ENCODE assay signal across 13 cellular contexts in the genomic region with DNA sequence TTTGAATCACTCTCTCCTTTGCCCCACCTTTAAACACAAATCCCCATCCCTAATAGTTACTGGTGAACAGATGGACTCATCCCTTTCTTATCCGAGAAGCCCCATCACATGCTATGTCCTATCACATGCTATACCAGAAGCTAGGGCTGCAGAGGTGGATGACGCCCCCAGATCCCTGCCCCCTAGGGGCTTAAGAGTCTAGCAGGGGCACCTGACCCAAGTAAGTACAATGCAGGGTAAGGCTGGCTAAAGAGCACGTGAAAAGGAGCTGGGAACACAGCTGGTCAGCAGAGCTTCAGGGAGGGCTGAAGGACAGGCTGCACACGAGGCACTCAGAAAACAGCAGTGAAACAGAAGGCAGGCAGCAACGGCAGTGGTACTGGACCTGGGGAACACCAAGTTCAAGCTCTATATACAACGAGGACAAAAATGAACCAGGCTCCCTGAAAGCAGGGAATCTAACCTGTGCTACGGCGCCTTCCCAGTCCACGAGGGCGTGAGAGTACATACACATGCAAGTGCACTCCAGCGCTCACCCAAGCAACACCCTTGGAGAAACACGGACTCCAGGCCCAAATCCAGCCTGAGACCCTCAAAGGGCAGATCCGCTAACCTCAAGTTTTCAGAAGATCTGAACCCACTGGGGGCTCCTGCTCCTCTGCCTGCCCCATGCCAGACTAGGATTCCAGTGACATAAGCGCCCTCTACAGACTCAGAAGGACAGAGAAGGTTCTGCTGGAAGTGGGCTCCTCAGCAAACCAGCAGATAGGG. TPM values are rescaled to one million over a fixed set of nuclear protein-coding genes. Genes with fewer than 3 reads are reported as not detected.
DNase-seq lines count a peak whose midpoint lies in the region; TF ChIP-seq lines count a peak whose summit lies in the region.
"Had no signal": no experiment of that assay in that cellular context is flagged by ENCODE, and none has a peak within 500 bp of the region (broad histone marks: within the 10 kb centered on the region; RNA-seq: fewer than 3 reads in every experiment).

No MANE protein-coding gene starts in this region.

- H3K4me3 Mint-ChIP-seq in activated CD4-positive, alpha-beta T cell treated with anti-CD3 and anti-CD28 coated beads, Interleukin-2, amount 10 ng/mL, durations not matched to agents 24 days and 14 days, result no peak overlapping the region
- no peak overlapping the region for H3K4me3 Mint-ChIP-seq in chondrocyte (ENCODE audit: unreplicated experiment)

- no peak for DNase-seq in activated CD4-positive, alpha-beta T cell treated with anti-CD3 and anti-CD28 coated beads, Interleukin-2, amount 10 ng/mL, durations not matched to agents 24 days and 14 days
- DNase-seq in activated CD4-positive, alpha-beta T cell treated with anti-CD3 and anti-CD28 coated beads, Interleukin-2, amount 50 U/mL, for 1 hour, result no peak
- DNase-seq in NCI-H524 (lab: John Stamatoyannopoulos, UW) (peak; percentile 52 to 94), chondrocyte (ENCODE audit: low spot score) (no peak), posterior vena cava (ENCODE audit: low spot score) (peak; percentile 66), hepatocyte (ENCODE audit: low spot score) (no peak), tibial nerve (ENCODE audit: low spot score in 2 of 2) (no peak), spleen (no peak)
- DNase-seq: AML-193, caudate nucleus, NCI-H2081 treated with DMSO at 0.1 percent for 48 hours, right cardiac atrium, substantia nigra had no signal

- H3K4me3 ChIP-seq in hepatocyte, result no peak overlapping the region
- no peak overlapping the region for H3K4me3 ChIP-seq in tibial nerve
- H3K4me3 ChIP-seq in spleen, result no peak overlapping the region

- WGBS in hepatocyte (ENCODE audit: low lambda C conversion rate, missing lambda C conversion rate), result 91% methylated on average over 14 of the region's 14 CpGs
- 67 to 69% methylated on average over 14 of the region's 14 CpGs for WGBS in tibial nerve, 2 donors
- WGBS in spleen, 5 donors, result 78 to 92% (median 84%) methylated on average over 9 to 14 of the region's 14 CpGs

- peaks cover 17% of the 10 kb centered on the region for H3K36me3 Mint-ChIP-seq in activated CD4-positive, alpha-beta T cell treated with anti-CD3 and anti-CD28 coated beads, Interleukin-2, amount 10 ng/mL, durations not matched to agents 24 days and 14 days (ENCODE audit: low read depth)
- H3K36me3 Mint-ChIP-seq in chondrocyte (ENCODE audit: low read depth), result peaks cover 23% of the 10 kb centered on the region

- H3K36me3 ChIP-seq in hepatocyte (replicated peaks; ENCODE audit: insufficient read depth, low read depth), result no peaks in the 10 kb centered on the region
- peaks cover 0 to 69% (median 0%) of the 10 kb centered on the region in 3 donors for H3K36me3 ChIP-seq in tibial nerve
- H3K36me3 ChIP-seq in spleen, result peaks cover 0 to 87% (median 40%) of the 10 kb centered on the region in 6 donors

- TF ChIP-seq CTCF in chondrocyte (IDR thresholded peaks at IDR 0.05) (peak; percentile 55), hepatocyte (IDR thresholded peaks at IDR 0.05; ENCODE audit: poor library complexity) (no peak), tibial nerve (IDR thresholded peaks at IDR 0.05) (peak in 2 of 5 experiments; percentile 8 to 13), spleen (IDR thresholded peaks at IDR 0.05 in 8 of 11, conservative IDR thresholded peaks at IDR 0.05 in 3 of 11) (no peak)

- no peaks in the 10 kb centered on the region for H3K9me2 ChIP-seq in hepatocyte (replicated peaks; ENCODE audit: insufficient read depth)

- H3K9me3 Mint-ChIP-seq in activated CD4-positive, alpha-beta T cell treated with anti-CD3 and anti-CD28 coated beads, Interleukin-2, amount 10 ng/mL, durations not matched to agents 24 days and 14 days, result no peaks in the 10 kb centered on the region
- no peaks in the 10 kb centered on the region for H3K9me3 Mint-ChIP-seq in chondrocyte (ENCODE audit: low read depth)

- H3K9me3 ChIP-seq in hepatocyte (ENCODE audit: low read depth) (no peaks in the 10 kb centered on the region), tibial nerve (no peaks in the 10 kb centered on the region), spleen (no peaks in the 10 kb centered on the region)

- H3K27ac ChIP-seq in hepatocyte (no peak overlapping the region), tibial nerve (peak overlapping the region in 2 of 4 donors; percentile 36 to 56), spleen (no peak overlapping the region)

- no peak overlapping the region for H3K4me2 ChIP-seq in hepatocyte

- no peak for TF ChIP-seq EP300 in tibial nerve (IDR thresholded peaks at IDR 0.05)

- H4K20me1 ChIP-seq in hepatocyte (ENCODE audit: insufficient read depth, poor library complexity, severe bottlenecking), result peaks cover 59% of the 10 kb centered on the region

- intact Hi-C loops in activated CD4-positive, alpha-beta T cell treated with anti-CD3 and anti-CD28 coated beads, Interleukin-2, amount 10 ng/mL, durations not matched to agents 24 days and 14 days (cut with micrococcal nuclease), result no loop called here
- intact Hi-C loops in posterior vena cava (cut with DNase I) (no loop called here), spleen (cut with DNase I; ENCODE audit: low total_unique reads) (no loop called here)

- H3K4me1 Mint-ChIP-seq in activated CD4-positive, alpha-beta T cell treated with anti-CD3 and anti-CD28 coated beads, Interleukin-2, amount 10 ng/mL, durations not matched to agents 24 days and 14 days, result peaks cover 22% of the 10 kb centered on the region
- H3K4me1 Mint-ChIP-seq in chondrocyte (ENCODE audit: low read depth), result peaks cover 34% of the 10 kb centered on the region

- no peaks in the 10 kb centered on the region for H3K27me3 Mint-ChIP-seq in activated CD4-positive, alpha-beta T cell treated with anti-CD3 and anti-CD28 coated beads, Interleukin-2, amount 10 ng/mL, durations not matched to agents 24 days and 14 days
- no peaks in the 10 kb centered on the region for H3K27me3 Mint-ChIP-seq in chondrocyte (ENCODE audit: low read depth)

- no peaks in the 10 kb centered on the region for H3K27me3 ChIP-seq in hepatocyte
- H3K27me3 ChIP-seq in tibial nerve, result no peaks in the 10 kb centered on the region
- no peaks in the 10 kb centered on the region for H3K27me3 ChIP-seq in spleen (replicated peaks in 1 of 7)

- H3K79me2 ChIP-seq in hepatocyte, result peaks cover 36% of the 10 kb centered on the region

- no peak overlapping the region for H2AFZ ChIP-seq in hepatocyte

- no peaks in the 10 kb centered on the region for H3K4me1 ChIP-seq in hepatocyte (ENCODE audit: insufficient read depth)
- peaks cover 0 to 42% (median 0%) of the 10 kb centered on the region in 4 donors for H3K4me1 ChIP-seq in tibial nerve
- H3K4me1 ChIP-seq in spleen, result peaks cover 0 to 73% (median 19%) of the 10 kb centered on the region in 6 donors

- TF ChIP-seq POLR2A in tibial nerve (IDR thresholded peaks at IDR 0.05) (no peak), spleen (IDR thresholded peaks at IDR 0.05) (no peak)

- peak overlapping the region; percentile 61 for H3K27ac Mint-ChIP-seq in activated CD4-positive, alpha-beta T cell treated with anti-CD3 and anti-CD28 coated beads, Interleukin-2, amount 10 ng/mL, durations not matched to agents 24 days and 14 days
- peak overlapping the region; percentile 61 for H3K27ac Mint-ChIP-seq in chondrocyte (ENCODE audit: unreplicated experiment)

RNA-seq across cellular contexts. Expression of a gene that starts 57.5 kb away (rescaled TPM):
- total RNA-seq in activated CD4-positive, alpha-beta T cell treated with anti-CD3 and anti-CD28 coated beads, Interleukin-2, amount 10 ng/mL, durations not matched to agents 24 days and 14 days, result 223 and 225 TPM in 2 replicates
- total RNA-seq in chondrocyte (105 to 132 TPM (median 108 TPM) in 3 replicates), posterior vena cava (10 to 100 TPM; 79.1 to 89.1 TPM), hepatocyte (197 and 212 TPM in 2 replicates), tibial nerve (100 to 1,000 TPM in 2 of 4 donors, 10 to 100 TPM in 2; 74.7 to 181 (median 100) TPM), spleen (100 to 1,000 TPM in 3 of 7 donors, 10 to 100 TPM in 4; 71.3 to 123 (median 82.6) TPM)
- polyA plus RNA-seq in hepatocyte (189 and 226 TPM in 2 replicates), spleen (100 to 1,000 TPM; 113 to 143 (median 115) TPM)

Comparison
In these comparisons a context has a peak if more than half of its experiments do, and no peak if none do; other contexts are left out.
1. DNase-seq: peak in NCI-H524 (2 of 2) and posterior vena cava (single experiment); none in activated CD4-positive, alpha-beta T cell treated with anti-CD3 and anti-CD28 coated beads, Interleukin-2, amount 10 ng/mL, durations not matched to agents 24 days and 14 days (single experiment), activated CD4-positive, alpha-beta T cell treated with anti-CD3 and anti-CD28 coated beads, Interleukin-2, amount 50 U/mL, for 1 hour (single experiment), chondrocyte (single experiment), hepatocyte (single experiment), tibial nerve (0 of 2) and spleen (single experiment).